Comparison of ENCODE assay signal across 11 cellular contexts in the genomic region with DNA sequence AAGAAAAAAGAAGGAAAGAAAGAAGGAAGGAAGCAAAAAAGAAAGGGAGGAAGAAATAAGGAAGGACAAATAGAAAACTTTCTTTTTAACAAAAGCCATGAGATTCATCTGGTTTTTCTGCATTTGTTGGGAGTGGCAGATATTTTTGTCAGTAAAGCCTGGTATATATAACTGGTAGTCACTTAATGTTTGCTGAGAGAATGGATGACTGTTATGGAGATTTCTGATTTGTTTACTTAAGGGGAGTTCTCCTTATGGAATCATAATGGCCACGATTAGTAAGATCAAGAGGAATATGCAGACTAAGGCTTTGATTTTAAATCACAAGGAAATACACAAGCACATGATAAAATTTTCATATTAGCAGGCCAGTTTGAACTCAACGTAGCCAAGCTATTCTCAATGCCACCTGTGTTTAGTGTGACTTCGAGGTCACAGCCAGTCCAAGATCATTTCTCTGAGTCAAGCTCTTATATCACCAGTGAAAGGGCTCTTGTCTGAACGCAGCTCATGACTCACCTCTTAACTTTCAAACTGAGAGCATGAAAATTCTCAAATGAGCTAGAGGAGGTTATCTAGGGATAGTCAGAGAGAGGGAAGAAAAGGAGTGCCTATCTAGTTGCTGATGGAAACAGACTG.
DNase-seq lines count a peak whose midpoint lies in the region; ATAC-seq and TF ChIP-seq lines count a peak whose summit lies in the region.
"Had no signal": no experiment of that assay in that cellular context is flagged by ENCODE, and none has a peak within 500 bp of the region (broad histone marks: within the 10 kb centered on the region; RNA-seq: fewer than 3 reads in every experiment).

No MANE protein-coding gene starts in this region.

- DNase-seq in activated naive CD4-positive, alpha-beta T cell treated with anti-CD3 and anti-CD28 coated beads, Interleukin-2, amount 50 U/mL, for 72 hours (ENCODE audit: low spot score in 2 of 2): peak; percentile 13 to 16
- no peak for DNase-seq in activated naive CD4-positive, alpha-beta T cell treated with Interleukin-2 at 50 U/mL for 16 hours
- DNase-seq in PC-9: peak; percentile 43 to 93
- DNase-seq in type B pancreatic cell (ENCODE audit: extremely low spot score, unreplicated experiment): no peak
- DNase-seq in NCI-H1930 (lab: John Stamatoyannopoulos, UW): no peak
- DNase-seq in activated CD8-positive, alpha-beta memory T cell treated with anti-CD3 and anti-CD28 coated beads, Interleukin-2, amount 50 U/mL, for 48 hours: no peak
- DNase-seq: DND-41 had no signal

- no peaks in the 10 kb centered on the region for H3K36me3 ChIP-seq in PC-9 (ENCODE audit: low read depth)
- H3K36me3 ChIP-seq in gastroesophageal sphincter: no peaks in the 10 kb centered on the region

- no peaks in the 10 kb centered on the region for H3K79me2 ChIP-seq in PC-9 (ENCODE audit: low read depth)

- H3K4me3 ChIP-seq in PC-9 (no peak overlapping the region), gastroesophageal sphincter (no peak overlapping the region)

- intact Hi-C loops in PC-9 (cut with micrococcal nuclease; ENCODE audit: unreplicated experiment): loop anchor here (5.0 kb wide), 1 partner anchor 304 kb away; no protein-coding TSS in a partner anchor

- peaks cover 39% of the 10 kb centered on the region for H3K4me1 ChIP-seq in PC-9 (replicated peaks; ENCODE audit: insufficient read depth)
- peaks cover 0 to 18% (median 5%) of the 10 kb centered on the region in 3 donors for H3K4me1 ChIP-seq in gastroesophageal sphincter

- TF ChIP-seq CTCF in PC-9 (conservative IDR thresholded peaks at IDR 0.05): no peak
- TF ChIP-seq CTCF in gastroesophageal sphincter (IDR thresholded peaks at IDR 0.05): no peak
- no peak for TF ChIP-seq CTCF in type B pancreatic cell (conservative IDR thresholded peaks at IDR 0.05)

- TF ChIP-seq POLR2A in gastroesophageal sphincter (IDR thresholded peaks at IDR 0.05): no peak

- peak overlapping the region; percentile 49 for H3K4me2 ChIP-seq in PC-9

- H2AFZ ChIP-seq in PC-9: no peak overlapping the region

- no peaks in the 10 kb centered on the region for H3K27me3 Mint-ChIP-seq in type B pancreatic cell

- no peak overlapping the region for H3K27ac Mint-ChIP-seq in activated naive CD4-positive, alpha-beta T cell treated with anti-CD3 and anti-CD28 coated beads, Interleukin-2, amount 50 U/mL, for 72 hours
- H3K27ac Mint-ChIP-seq in type B pancreatic cell: peak overlapping the region; percentile 74
- H3K27ac Mint-ChIP-seq: activated naive CD4-positive, alpha-beta T cell treated with anti-CD3 and anti-CD28 coated beads, Interleukin-2, amount 50 U/mL, for 24 hours had no signal

- H3K4me3 Mint-ChIP-seq in type B pancreatic cell: peak overlapping the region; percentile 35
- H3K4me3 Mint-ChIP-seq: activated naive CD4-positive, alpha-beta T cell treated with anti-CD3 and anti-CD28 coated beads, Interleukin-2, amount 50 U/mL, for 24 hours had no signal

- BruUV-seq in PC-9 (replicated peaks; lab: Mats Ljungman, UMichigan): no TSS peak

- 0 to 16% methylated on average over 1 to 4 of the region's 4 CpGs for WGBS in gastroesophageal sphincter (ENCODE audit: low coverage in 1 of 2), 2 donors

- TF ChIP-seq EP300 in gastroesophageal sphincter (IDR thresholded peaks at IDR 0.05): no peak

- no peaks in the 10 kb centered on the region for H3K9me2 ChIP-seq in PC-9 (ENCODE audit: insufficient read depth)

- H3K4me1 Mint-ChIP-seq in type B pancreatic cell (ENCODE audit: unreplicated experiment): peaks cover 72% of the 10 kb centered on the region
- H3K4me1 Mint-ChIP-seq: activated naive CD4-positive, alpha-beta T cell treated with anti-CD3 and anti-CD28 coated beads, Interleukin-2, amount 50 U/mL, for 24 hours had no signal

- peaks cover 29% of the 10 kb centered on the region for H3F3A ChIP-seq in PC-9 (ENCODE audit: insufficient read depth, low read depth)

- H3K27ac ChIP-seq in PC-9 (peak overlapping the region; percentile 70), gastroesophageal sphincter (peak overlapping the region in 2 of 4 donors; percentile 5 to 10)

- CTCF ChIA-PET in PC-9 (lab: Charles Lee): interaction anchor here (0.5 kb wide), 1 partner anchor 569 kb away, joined by 3 read pairs; no protein-coding TSS in a partner anchor

- no peaks in the 10 kb centered on the region for H4K20me1 ChIP-seq in PC-9 (ENCODE audit: insufficient read depth)

- H3K9me3 Mint-ChIP-seq in activated naive CD4-positive, alpha-beta T cell treated with anti-CD3 and anti-CD28 coated beads, Interleukin-2, amount 50 U/mL, for 72 hours: no peaks in the 10 kb centered on the region
- H3K9me3 Mint-ChIP-seq in type B pancreatic cell: peaks cover 9% of the 10 kb centered on the region
- H3K9me3 Mint-ChIP-seq: activated naive CD4-positive, alpha-beta T cell treated with anti-CD3 and anti-CD28 coated beads, Interleukin-2, amount 50 U/mL, for 24 hours had no signal

- peak; percentile 84 to 95 for ATAC-seq in activated naive CD4-positive, alpha-beta T cell treated with anti-CD3 and anti-CD28 coated beads, Interleukin-2, amount 50 U/mL, for 72 hours
- ATAC-seq in gastroesophageal sphincter (peak; percentile 50), GM19023 (IDR thresholded peaks at IDR 0.05; ENCODE audit: unreplicated experiment) (no peak)
- ATAC-seq: left lobe of liver had no signal

- H3K9me3 ChIP-seq in PC-9 (ENCODE audit: insufficient read depth, low read depth) (no peaks in the 10 kb centered on the region; the same call in 1 of the 2 replicates), gastroesophageal sphincter (no peaks in the 10 kb centered on the region)

- POLR2A ChIA-PET in PC-9 (lab: Charles Lee; ENCODE audit: unreplicated experiment): interaction anchor here (0.6 kb wide), 2 partner anchors 151 to 588 kb away, joined by 3 to 4 read pairs; no protein-coding TSS in a partner anchor

- H3K36me3 Mint-ChIP-seq in activated naive CD4-positive, alpha-beta T cell treated with anti-CD3 and anti-CD28 coated beads, Interleukin-2, amount 50 U/mL, for 72 hours: no peaks in the 10 kb centered on the region
- no peaks in the 10 kb centered on the region for H3K36me3 Mint-ChIP-seq in type B pancreatic cell
- H3K36me3 Mint-ChIP-seq: activated naive CD4-positive, alpha-beta T cell treated with anti-CD3 and anti-CD28 coated beads, Interleukin-2, amount 50 U/mL, for 24 hours had no signal

- H3K27me3 ChIP-seq in PC-9 (ENCODE audit: insufficient read depth, low read depth) (no peaks in the 10 kb centered on the region), gastroesophageal sphincter (no peaks in the 10 kb centered on the region)

Comparison
In these comparisons a context has a peak if more than half of its experiments do, and no peak if none do; other contexts are left out.
1. DNase-seq: peak in activated naive CD4-positive, alpha-beta T cell treated with anti-CD3 and anti-CD28 coated beads, Interleukin-2, amount 50 U/mL, for 72 hours (2 of 2) and PC-9 (2 of 2); none in activated naive CD4-positive, alpha-beta T cell treated with Interleukin-2 at 50 U/mL for 16 hours (single experiment), type B pancreatic cell (single experiment), NCI-H1930 (0 of 2) and activated CD8-positive, alpha-beta memory T cell treated with anti-CD3 and anti-CD28 coated beads, Interleukin-2, amount 50 U/mL, for 48 hours (single experiment).